Comparison of ENCODE assay signal across 9 cellular contexts in genomic region chr4:139633661-139634060, GRCh38. TPM values are rescaled to one million over a fixed set of nuclear protein-coding genes. Genes with fewer than 3 reads are reported as not detected.
DNase-seq lines count a peak whose midpoint lies in the region; ATAC-seq lines count a peak whose summit lies in the region.
"Had no signal": no experiment of that assay in that cellular context is flagged by ENCODE, and none has a peak within 500 bp of the region (broad histone marks: within the 10 kb centered on the region; RNA-seq: fewer than 3 reads in every experiment).

No MANE protein-coding gene starts in this region.

- H3K27ac Mint-ChIP-seq in activated naive CD4-positive, alpha-beta T cell treated with anti-CD3 and anti-CD28 coated beads, Interleukin-2, amount 50 U/mL, for 72 hours, result no peak overlapping the region
- H3K27ac Mint-ChIP-seq: stimulated activated naive CD8-positive, alpha-beta T cell treated with anti-CD3 and anti-CD28 coated beads, Interleukin-15, Interleukin-2, amounts not matched to agents 100 ng/mL and 50 ng/mL, for 24 hours had no signal

- peaks cover under 1 to 7% of the 10 kb centered on the region in 2 donors for H3K9me3 ChIP-seq in duodenal mucosa (ENCODE audit: control insufficient read depth in 1 of 2, low read length in 2 of 2)

- peaks cover 2 to 10% of the 10 kb centered on the region in 2 donors for H3K9me3 Mint-ChIP-seq in activated naive CD4-positive, alpha-beta T cell treated with anti-CD3 and anti-CD28 coated beads, Interleukin-2, amount 50 U/mL, for 72 hours

- no peak for ATAC-seq in HG03565 (IDR thresholded peaks at IDR 0.05; ENCODE audit: unreplicated experiment)
- ATAC-seq in activated naive CD4-positive, alpha-beta T cell treated with anti-CD3 and anti-CD28 coated beads, Interleukin-2, amount 50 U/mL, for 72 hours, result no peak

- no peaks in the 10 kb centered on the region for H3K36me3 ChIP-seq in duodenal mucosa (ENCODE audit: control insufficient read depth in 1 of 2, insufficient read depth in 2 of 2, low read length in 2 of 2)

- H3K27me3 ChIP-seq in duodenal mucosa (ENCODE audit: control insufficient read depth in 1 of 2, insufficient read depth in 2 of 2, low read length in 2 of 2), result no peaks in the 10 kb centered on the region

- peaks cover 2% of the 10 kb centered on the region in 2 donors for H3K36me3 Mint-ChIP-seq in activated naive CD4-positive, alpha-beta T cell treated with anti-CD3 and anti-CD28 coated beads, Interleukin-2, amount 50 U/mL, for 72 hours

- H3K27ac ChIP-seq in duodenal mucosa (ENCODE audit: low read depth, low read length), result no peak overlapping the region

- H3K4me1 ChIP-seq in duodenal mucosa (ENCODE audit: control insufficient read depth in 1 of 2, insufficient read depth in 2 of 2, low read length in 2 of 2), result peaks cover 0 to 1% of the 10 kb centered on the region in 2 donors

- DNase-seq in COR-L47 (lab: John Stamatoyannopoulos, UW) (peak; percentile 64), NCI-H146 (lab: John Stamatoyannopoulos, UW) (peak; percentile 45), middle frontal gyrus (ENCODE audit: extremely low spot score, low spot score) (peak; percentile 48), SIG-M5 (lab: John Stamatoyannopoulos, UW) (no peak), dedifferentiated amniotic fluid mesenchymal stem cell (ENCODE audit: extremely low spot score) (no peak)
- DNase-seq in activated naive CD4-positive, alpha-beta T cell treated with anti-CD3 and anti-CD28 coated beads, Interleukin-2, amount 50 U/mL, for 72 hours (ENCODE audit: low spot score in 2 of 2), result no peak

- H3K4me3 ChIP-seq in duodenal mucosa (ENCODE audit: low read depth in 1 of 2, low read length in 2 of 2), result peak overlapping the region; percentile 41 to 55

- peak overlapping the region in 1 of 2 donors; percentile 25 for H3K9ac ChIP-seq in duodenal mucosa (ENCODE audit: low read depth in 1 of 2, low read length in 2 of 2)

RNA-seq across cellular contexts. Expression of gene MGST2, which starts 32.0 kb away (rescaled TPM):
- 10 to 100 TPM; 18.0 to 40.4 TPM for total RNA-seq in activated naive CD4-positive, alpha-beta T cell treated with anti-CD3 and anti-CD28 coated beads, Interleukin-2, amount 50 U/mL, for 72 hours

Comparison
In these comparisons a context has a peak if more than half of its experiments do, and no peak if none do; other contexts are left out.
1. DNase-seq: peak in COR-L47 (single experiment), NCI-H146 (single experiment) and middle frontal gyrus (single experiment); none in SIG-M5 (single experiment), activated naive CD4-positive, alpha-beta T cell treated with anti-CD3 and anti-CD28 coated beads, Interleukin-2, amount 50 U/mL, for 72 hours (0 of 2) and dedifferentiated amniotic fluid mesenchymal stem cell (single experiment).